14 cellular contexts compared by ENCODE assay signal in genomic region chr2:55158111-55158814, GRCh38.
A peak's percentile ranks its signal among the peaks of the same experiment; 100 is the strongest.
DNase-seq lines count a peak whose midpoint lies in the region; ATAC-seq and TF ChIP-seq lines count a peak whose summit lies in the region.
"Had no signal": no experiment of that assay in that cellular context is flagged by ENCODE, and none has a peak within 500 bp of the region (broad histone marks: within the 10 kb centered on the region; RNA-seq: fewer than 3 reads in every experiment).

No MANE protein-coding gene starts in this region.

- H3K27ac Mint-ChIP-seq in dendritic cell treated with granulocyte-macrophage colony-stimulating factor and Interleukin-4, amounts not matched to agents 40 ng/mL and 50 ng/mL, for 4 days, result peak overlapping the region; percentile 37
- H3K27ac Mint-ChIP-seq: activated naive CD8-positive, alpha-beta T cell; immature natural killer cell had no signal

- H3K9me3 ChIP-seq in right atrium auricular region (no peaks in the 10 kb centered on the region), psoas muscle (no peaks in the 10 kb centered on the region)

- H3K36me3 Mint-ChIP-seq in dendritic cell treated with granulocyte-macrophage colony-stimulating factor and Interleukin-4, amounts not matched to agents 40 ng/mL and 50 ng/mL, for 4 days (ENCODE audit: low read depth), result no peaks in the 10 kb centered on the region
- H3K36me3 Mint-ChIP-seq: activated naive CD8-positive, alpha-beta T cell; immature natural killer cell; naive thymus-derived CD4-positive, alpha-beta T cell had no signal

- peaks cover 82% of the 10 kb centered on the region for H3K4me1 Mint-ChIP-seq in dendritic cell treated with granulocyte-macrophage colony-stimulating factor and Interleukin-4, amounts not matched to agents 40 ng/mL and 50 ng/mL, for 4 days (ENCODE audit: low read depth)
- H3K4me1 Mint-ChIP-seq: immature natural killer cell had no signal

- H3K4me3 ChIP-seq in right atrium auricular region (no peak overlapping the region), psoas muscle (no peak overlapping the region)

- TF ChIP-seq CTCF in right atrium auricular region (IDR thresholded peaks at IDR 0.05) (no peak), psoas muscle (IDR thresholded peaks at IDR 0.05) (no peak)

- H3K9me3 Mint-ChIP-seq in dendritic cell treated with granulocyte-macrophage colony-stimulating factor and Interleukin-4, amounts not matched to agents 40 ng/mL and 50 ng/mL, for 4 days, result no peaks in the 10 kb centered on the region
- H3K9me3 Mint-ChIP-seq: immature natural killer cell; naive thymus-derived CD4-positive, alpha-beta T cell had no signal

- 81 to 82% (median 82%) methylated on average over 10 of the region's 10 CpGs for WGBS in psoas muscle, 3 donors

- DNase-seq in right atrium auricular region (ENCODE audit: low spot score), result no peak
- DNase-seq in Right ventricle myocardium inferior (ENCODE audit: missing footprints), result no peak
- DNase-seq in psoas muscle, result no peak
- DNase-seq in middle frontal gyrus (ENCODE audit: extremely low spot score, low spot score), result no peak
- DNase-seq in NCI-H1417 (lab: John Stamatoyannopoulos, UW), result no peak
- DNase-seq in epidermal melanocyte (ENCODE audit: insufficient read length, low spot score), result no peak
- DNase-seq in NCI-H446 treated with DMSO at 0.1 percent for 48 hours (lab: John Stamatoyannopoulos, UW), result no peak
- DNase-seq: DMS 273 treated with DMSO at 0.1 percent for 48 hours; H7; immature natural killer cell; naive thymus-derived CD4-positive, alpha-beta T cell; NCI-H1105 treated with DMSO at 0.1 percent for 48 hours had no signal

- H3K27me3 ChIP-seq in right atrium auricular region, result no peaks in the 10 kb centered on the region
- H3K27me3 ChIP-seq in psoas muscle (ENCODE audit: insufficient read depth in 3 of 3, low read length in 2 of 3), result no peaks in the 10 kb centered on the region

- no peaks in the 10 kb centered on the region for H3K27me3 Mint-ChIP-seq in dendritic cell treated with granulocyte-macrophage colony-stimulating factor and Interleukin-4, amounts not matched to agents 40 ng/mL and 50 ng/mL, for 4 days
- H3K27me3 Mint-ChIP-seq: activated naive CD8-positive, alpha-beta T cell had no signal

- H3K27ac ChIP-seq in right atrium auricular region, result peak overlapping the region; percentile 43 to 63
- H3K27ac ChIP-seq in psoas muscle, result peak overlapping the region; percentile 62

- intact Hi-C loops in Right ventricle myocardium inferior (cut with DNase I) (loop anchor here (2.0 kb wide), 1 partner anchor 107 kb away; the partner anchor contains the start of gene RTN4), psoas muscle (cut with DNase I) (loop anchor here in 1 of 2 donors (5.0 kb wide), 2 partner anchors 36 to 101 kb away; no protein-coding TSS in a partner anchor)
- intact Hi-C loops in dendritic cell treated with granulocyte-macrophage colony-stimulating factor and Interleukin-4, amounts not matched to agents 40 ng/mL and 50 ng/mL, for 4 days (cut with micrococcal nuclease), result no loop called here

- H3K36me3 ChIP-seq in right atrium auricular region, result no peaks in the 10 kb centered on the region
- no peaks in the 10 kb centered on the region for H3K36me3 ChIP-seq in psoas muscle (ENCODE audit: insufficient read depth in 1 of 2, low read depth in 1 of 2)

- no peak overlapping the region for H3K4me3 Mint-ChIP-seq in dendritic cell treated with granulocyte-macrophage colony-stimulating factor and Interleukin-4, amounts not matched to agents 40 ng/mL and 50 ng/mL, for 4 days
- H3K4me3 Mint-ChIP-seq: activated naive CD8-positive, alpha-beta T cell; immature natural killer cell; naive thymus-derived CD4-positive, alpha-beta T cell had no signal

- ATAC-seq in Right ventricle myocardium inferior, result no peak
- no peak for ATAC-seq in psoas muscle
- ATAC-seq: naive thymus-derived CD4-positive, alpha-beta T cell had no signal

- H3K4me1 ChIP-seq in right atrium auricular region (peaks cover 0 to 55% of the 10 kb centered on the region in 2 donors), psoas muscle (peaks cover 20% of the 10 kb centered on the region)
